13 cellular contexts compared by ENCODE assay signal in the genomic region with DNA sequence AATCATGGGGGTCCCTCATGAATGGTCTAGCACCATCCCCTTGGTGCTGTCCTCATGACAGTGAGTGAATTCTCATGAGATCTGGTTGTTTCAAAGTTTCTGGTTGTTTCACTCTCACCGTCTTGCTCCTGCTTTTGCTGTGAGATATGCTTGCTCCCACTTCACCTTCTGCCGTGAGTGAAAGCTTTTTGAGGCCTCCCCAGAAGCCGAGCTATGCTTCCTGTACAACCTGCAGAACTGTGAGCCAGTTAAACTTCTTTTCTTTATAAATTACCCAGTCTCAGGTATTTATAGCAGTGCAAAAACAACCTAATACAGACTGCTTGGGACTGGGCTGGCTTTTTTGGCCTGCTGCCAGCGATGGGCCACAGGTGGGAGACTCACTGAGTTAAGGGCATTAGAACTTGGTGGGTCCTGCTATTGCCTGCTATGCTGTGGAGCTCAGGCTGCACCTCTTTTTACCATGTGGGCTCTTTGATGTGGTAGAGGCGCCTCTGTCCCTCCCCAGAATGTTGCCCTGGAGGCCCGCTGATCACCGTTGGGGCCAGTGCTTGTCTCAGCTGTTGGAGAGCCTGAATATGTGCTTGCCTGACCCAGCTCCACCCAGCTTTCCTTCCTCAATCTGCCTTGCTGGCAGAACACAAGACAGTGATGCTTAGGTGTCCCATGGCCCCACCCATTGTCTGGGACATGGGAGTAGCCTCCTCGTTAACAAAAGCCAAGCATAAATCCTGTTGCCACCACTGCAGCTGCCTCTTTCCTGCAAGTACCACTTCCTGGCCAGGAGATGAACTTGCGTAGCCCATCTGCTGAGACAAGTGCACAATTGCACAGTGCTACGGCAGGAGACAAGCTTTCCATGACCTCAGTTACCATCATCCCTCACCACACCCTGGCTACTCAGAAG.
DNase-seq lines count a peak whose midpoint lies in the region; ATAC-seq, FAIRE-seq and TF ChIP-seq lines count a peak whose summit lies in the region.
"Had no signal": no experiment of that assay in that cellular context is flagged by ENCODE, and none has a peak within 500 bp of the region (broad histone marks: within the 10 kb centered on the region; RNA-seq: fewer than 3 reads in every experiment).

No MANE protein-coding gene starts in this region.

- peak overlapping the region; percentile 22 for H3K4me2 ChIP-seq in Loucy (ENCODE audit: low read depth, low read length, poor library complexity, severe bottlenecking)

- H3K9me2 ChIP-seq in Loucy (replicated peaks; ENCODE audit: low read depth, low read length) = no peaks in the 10 kb centered on the region

- H3K9me3 ChIP-seq in Loucy (ENCODE audit: insufficient read depth, low read depth, low read length) (no peaks in the 10 kb centered on the region), neutrophil (no peaks in the 10 kb centered on the region)
- H3K9me3 ChIP-seq: ovary had no signal

- FAIRE-seq in HTR-8/SVneo (lab: Jason Lieb, UNC) = no peak
- FAIRE-seq: astrocyte had no signal

- H3K27me3 Mint-ChIP-seq in activated naive CD4-positive, alpha-beta T cell treated with anti-CD3 and anti-CD28 coated beads, Interleukin-2, amount 50 U/mL, for 24 hours = no peaks in the 10 kb centered on the region

- H3K36me3 Mint-ChIP-seq in activated naive CD4-positive, alpha-beta T cell treated with anti-CD3 and anti-CD28 coated beads, Interleukin-2, amount 50 U/mL, for 24 hours = peaks cover 12% of the 10 kb centered on the region

- peaks cover 64% of the 10 kb centered on the region for H3K4me1 Mint-ChIP-seq in activated naive CD4-positive, alpha-beta T cell treated with anti-CD3 and anti-CD28 coated beads, Interleukin-2, amount 50 U/mL, for 24 hours

- H3K4me3 Mint-ChIP-seq in activated naive CD4-positive, alpha-beta T cell treated with anti-CD3 and anti-CD28 coated beads, Interleukin-2, amount 50 U/mL, for 24 hours = peak overlapping the region; percentile 61

- H3K9me3 Mint-ChIP-seq in activated naive CD4-positive, alpha-beta T cell treated with anti-CD3 and anti-CD28 coated beads, Interleukin-2, amount 50 U/mL, for 24 hours = no peaks in the 10 kb centered on the region

- H3K79me2 ChIP-seq in Loucy (ENCODE audit: insufficient read depth, low read length) = no peaks in the 10 kb centered on the region

- peaks cover 33% of the 10 kb centered on the region for H3K4me1 ChIP-seq in Loucy (ENCODE audit: insufficient read depth, low read length, poor library complexity, severe bottlenecking)
- no peaks in the 10 kb centered on the region for H3K4me1 ChIP-seq in neutrophil (ENCODE audit: control insufficient read depth in 1 of 2, insufficient read depth in 1 of 2, low read depth in 1 of 2, low read length in 1 of 2)

- no peaks in the 10 kb centered on the region for H4K20me1 ChIP-seq in Loucy (ENCODE audit: insufficient read depth, low read length, poor library complexity, severe bottlenecking)

- peak overlapping the region; percentile 87 for H3K27ac Mint-ChIP-seq in activated naive CD4-positive, alpha-beta T cell treated with anti-CD3 and anti-CD28 coated beads, Interleukin-2, amount 50 U/mL, for 24 hours

- peak overlapping the region; percentile 15 for H3K27ac ChIP-seq in neutrophil
- H3K27ac ChIP-seq: ovary, RWPE1, VCaP had no signal

- H3F3A ChIP-seq in Loucy (ENCODE audit: low read depth) = no peaks in the 10 kb centered on the region

- H2AFZ ChIP-seq in Loucy (ENCODE audit: low read length) = no peak overlapping the region

- ATAC-seq in GM18870 (IDR thresholded peaks at IDR 0.05; ENCODE audit: unreplicated experiment) = no peak
- ATAC-seq in HG02623 (IDR thresholded peaks at IDR 0.05; ENCODE audit: unreplicated experiment) = no peak

- DNase-seq in T-helper 22 cell (ENCODE audit: low read depth) (peak; percentile 16), HTR-8/SVneo (ENCODE audit: insufficient read length, low spot score) (no peak)
- DNase-seq: head of caudate nucleus, ovary, substantia nigra had no signal

- no peaks in the 10 kb centered on the region for H3K27me3 ChIP-seq in Loucy (ENCODE audit: insufficient read depth, low read length, poor library complexity, severe bottlenecking)
- no peaks in the 10 kb centered on the region for H3K27me3 ChIP-seq in neutrophil
- H3K27me3 ChIP-seq: ovary had no signal

- H3K9ac ChIP-seq in Loucy (ENCODE audit: low read depth, low read length, poor library complexity, severe bottlenecking) = no peak overlapping the region

- no peak overlapping the region for H3K4me3 ChIP-seq in Loucy (ENCODE audit: low read length, poor library complexity, severe bottlenecking)
- H3K4me3 ChIP-seq in neutrophil (ENCODE audit: low read depth in 1 of 2, low read length in 1 of 2) = no peak overlapping the region
- H3K4me3 ChIP-seq: ovary had no signal

- H3K36me3 ChIP-seq in Loucy (ENCODE audit: insufficient read depth, low read length) (peaks cover 20% of the 10 kb centered on the region; the same call in 1 of the 2 replicates), neutrophil (peaks cover 75% of the 10 kb centered on the region)
- H3K36me3 ChIP-seq: ovary had no signal

- no peak for TF ChIP-seq CTCF in Loucy (conservative IDR thresholded peaks at IDR 0.05; ENCODE audit: low read length)
- no peak for TF ChIP-seq CTCF in neutrophil (IDR thresholded peaks at IDR 0.05)
